ENCODE assay signal across 8 cellular contexts in genomic region chr14:23568021-23568599, GRCh38. TPM values are rescaled to one million over a fixed set of nuclear protein-coding genes. Genes with fewer than 3 reads are reported as not detected.
DNase-seq lines count a peak whose midpoint lies in the region; ATAC-seq and TF ChIP-seq lines count a peak whose summit lies in the region.

No MANE protein-coding gene starts in this region.

- CTCF ChIA-PET in naive thymus-derived CD4-positive, alpha-beta T cell (lab: Charles Lee) = interaction anchor here (0.6 to 1.7 kb wide), 3 partner anchors 64 to 336 kb away, joined by 3 read pairs; no protein-coding TSS in a partner anchor

- no peaks in the 10 kb centered on the region for H3K9me3 Mint-ChIP-seq in IgD-negative memory B cell
- H3K9me3 Mint-ChIP-seq in naive thymus-derived CD4-positive, alpha-beta T cell = peaks cover 0 to 5% (median 0%) of the 10 kb centered on the region in 11 donors

- peak overlapping the region; percentile 98 to 100 (median 98) for H3K4me3 Mint-ChIP-seq in IgD-negative memory B cell
- H3K4me3 Mint-ChIP-seq in naive thymus-derived CD4-positive, alpha-beta T cell = peak overlapping the region; percentile 98 to 100 (median 99)

- DNase-seq in Ammon's horn (ENCODE audit: low spot score) (peak; percentile 4), caudate nucleus (lab: John Stamatoyannopoulos, UW) (peak in 38 of 61 donors; percentile 29 to 91 (median 64)), left colon (no peak), HT-29 (ENCODE audit: low spot score) (no peak), GM20000 (ENCODE audit: low spot score) (no peak)
- DNase-seq in naive thymus-derived CD4-positive, alpha-beta T cell = no peak
- DNase-seq in stimulated activated CD4-positive, alpha-beta T cell treated with anti-CD3 and anti-CD28 coated beads, Interleukin-4, amount 100 ng/mL, for 4 hours = no peak

- no peak for TF ChIP-seq CTCF in GM20000 (IDR thresholded peaks at IDR 0.05; ENCODE audit: extremely low read depth, missing control alignments)

- ATAC-seq in naive thymus-derived CD4-positive, alpha-beta T cell = no peak
- ATAC-seq in left colon = no peak

- H3K27me3 ChIP-seq in naive thymus-derived CD4-positive, alpha-beta T cell (ENCODE audit: control insufficient read depth in 2 of 2, insufficient read depth in 2 of 2, low read length in 2 of 2) = no peaks in the 10 kb centered on the region

- peaks cover 3% of the 10 kb centered on the region for H3K27me3 Mint-ChIP-seq in IgD-negative memory B cell
- peaks cover 0 to 18% (median 0%) of the 10 kb centered on the region in 5 donors for H3K27me3 Mint-ChIP-seq in naive thymus-derived CD4-positive, alpha-beta T cell

- H3K36me3 Mint-ChIP-seq in IgD-negative memory B cell = peaks cover 4% of the 10 kb centered on the region
- H3K36me3 Mint-ChIP-seq in naive thymus-derived CD4-positive, alpha-beta T cell = peaks cover 0 to 12% (median 6%) of the 10 kb centered on the region in 5 donors

- H3K4me3 ChIP-seq in naive thymus-derived CD4-positive, alpha-beta T cell (ENCODE audit: low read length) = peak overlapping the region; percentile 98

- H3K4me1 ChIP-seq in naive thymus-derived CD4-positive, alpha-beta T cell (ENCODE audit: control insufficient read depth in 2 of 2, insufficient read depth in 2 of 2, low read length in 2 of 2) = peaks cover 14 to 16% of the 10 kb centered on the region in 2 donors

- peak overlapping the region; percentile 87 for H3K27ac ChIP-seq in caudate nucleus (ENCODE audit: low read depth, low read length)
- peak overlapping the region; percentile 81 for H3K27ac ChIP-seq in naive thymus-derived CD4-positive, alpha-beta T cell (ENCODE audit: low read depth, low read length)

- POLR2A ChIA-PET in naive thymus-derived CD4-positive, alpha-beta T cell (lab: Charles Lee) = interaction anchor here (1.2 to 2.4 kb wide), 5 partner anchors 12 to 473 kb away, joined by 3 to 15 read pairs (median 4); partner anchors contain the start of genes ACIN1, C14orf119 and THTPA

- intact Hi-C loops in naive thymus-derived CD4-positive, alpha-beta T cell (cut with micrococcal nuclease) = loop anchor here in 1 of 2 donors (5.0 kb wide), 1 partner anchor 704 kb away; the partner anchor contains the start of gene RABGGTA
- intact Hi-C loops in left colon (cut with DNase I, micrococcal nuclease) = no loop called here

- H3K9me3 ChIP-seq in naive thymus-derived CD4-positive, alpha-beta T cell (ENCODE audit: control insufficient read depth in 2 of 3, low read length in 3 of 3) = no peaks in the 10 kb centered on the region

- H3K36me3 ChIP-seq in naive thymus-derived CD4-positive, alpha-beta T cell (ENCODE audit: control insufficient read depth in 2 of 3, insufficient read depth in 3 of 3, low read length in 3 of 3) = peaks cover 0 to 36% (median 0%) of the 10 kb centered on the region in 3 experiments

- peak overlapping the region; percentile 96 to 100 (median 97) for H3K27ac Mint-ChIP-seq in IgD-negative memory B cell
- peak overlapping the region; percentile 96 to 99 (median 98) for H3K27ac Mint-ChIP-seq in naive thymus-derived CD4-positive, alpha-beta T cell

- H3K4me1 Mint-ChIP-seq in IgD-negative memory B cell = peaks cover 6 to 32% (median 18%) of the 10 kb centered on the region in 3 donors
- peaks cover 14 to 51% (median 41%) of the 10 kb centered on the region in 7 donors for H3K4me1 Mint-ChIP-seq in naive thymus-derived CD4-positive, alpha-beta T cell

RNA-seq across cellular contexts. Expression of gene AP1G2, which starts 0.5 kb away (rescaled TPM):
- 119 TPM for polyA plus RNA-seq in IgD-negative memory B cell
- 100 to 1,000 TPM; 266 to 548 (median 293) TPM for total RNA-seq in naive thymus-derived CD4-positive, alpha-beta T cell
- polyA plus RNA-seq in naive thymus-derived CD4-positive, alpha-beta T cell = 100 to 1,000 TPM in 1 of 2 donors, 10 to 100 TPM in 1; 66.4 to 113 TPM
- total RNA-seq in left colon = 100 to 1,000 TPM; 159 to 174 TPM
- total RNA-seq in HT-29 (2014; rRNA removed; shearing (Covaris generic)) = 67.6 and 77.9 TPM in 2 replicates

RNA-seq across cellular contexts. Expression of gene JPH4, which starts 10.5 kb away (rescaled TPM):
- polyA plus RNA-seq in IgD-negative memory B cell = 0.15 TPM
- total RNA-seq in naive thymus-derived CD4-positive, alpha-beta T cell = 1 to 10 TPM in 1 of 5 experiments, under 1 TPM in 1, not detected in 3; 0.16 to 1.2 TPM
- under 1 TPM in 1 of 2 donors, not detected in 1; 0.13 TPM for polyA plus RNA-seq in naive thymus-derived CD4-positive, alpha-beta T cell
- total RNA-seq in left colon = under 1 TPM; 0.21 to 0.84 TPM
- total RNA-seq in HT-29 (2014; rRNA removed; shearing (Covaris generic)) = not detected in 2 replicates

RNA-seq across cellular contexts. Expression of gene THTPA, which starts 12.0 kb away (rescaled TPM):
- 18.1 TPM for polyA plus RNA-seq in IgD-negative memory B cell
- 10 to 100 TPM; 16.4 to 26.7 (median 19.2) TPM for total RNA-seq in naive thymus-derived CD4-positive, alpha-beta T cell
- polyA plus RNA-seq in naive thymus-derived CD4-positive, alpha-beta T cell = 10 to 100 TPM; 17.9 to 18.1 TPM
- 10 to 100 TPM; 15.7 to 16.6 TPM for total RNA-seq in left colon
- 13.5 and 30.0 TPM in 2 replicates for total RNA-seq in HT-29 (2014; rRNA removed; shearing (Covaris generic))

RNA-seq across cellular contexts. Expression of gene ZFHX2, which starts 16.5 kb away (rescaled TPM):
- polyA plus RNA-seq in IgD-negative memory B cell = 0.26 TPM
- total RNA-seq in naive thymus-derived CD4-positive, alpha-beta T cell = 1 to 10 TPM in 1 of 5 experiments, under 1 TPM in 4; 0.45 to 2.6 (median 0.49) TPM
- polyA plus RNA-seq in naive thymus-derived CD4-positive, alpha-beta T cell = not detected
- 1 to 10 TPM in 1 of 2 donors, under 1 TPM in 1; 0.49 to 1.9 TPM for total RNA-seq in left colon
- total RNA-seq in HT-29 (2014; rRNA removed; shearing (Covaris generic)) = 0.58 TPM in 1 of 2 replicates, not detected in the other

Comparison
In these comparisons a context has a peak if more than half of its experiments do, and no peak if none do; other contexts are left out.
1. DNase-seq: peak in Ammon's horn (single experiment) and caudate nucleus (38 of 61); none in naive thymus-derived CD4-positive, alpha-beta T cell (0 of 9), left colon (0 of 2), HT-29 (single experiment), GM20000 (single experiment) and stimulated activated CD4-positive, alpha-beta T cell treated with anti-CD3 and anti-CD28 coated beads, Interleukin-4, amount 100 ng/mL, for 4 hours (0 of 2).